In genomic region chr4:119228406-119228805, GRCh38 we compare ENCODE assay signal across 26 cellular contexts.
"Had no signal": no experiment of that assay in that cellular context is flagged by ENCODE, and none has a peak within 500 bp of the region (broad histone marks: within the 10 kb centered on the region; RNA-seq: fewer than 3 reads in every experiment).

No MANE protein-coding gene starts in this region.

- H3K4me3 Mint-ChIP-seq: activated naive CD8-positive, alpha-beta T cell treated with anti-CD3 and anti-CD28 coated beads, Interleukin-2, amount 10 ng/mL, durations not matched to agents 7 days and 5 days; central memory CD8-positive, alpha-beta T cell; immature natural killer cell; mesothelial cell of epicardium; naive B cell; nephron progenitor cell; stimulated activated naive CD8-positive, alpha-beta T cell treated with anti-CD3 and anti-CD28 coated beads, Interleukin-15, Interleukin-2, amounts not matched to agents 100 ng/mL and 50 ng/mL, for 24 hours; T-helper 1 cell treated with Interleukin-12 subunit alpha and Interleukin-12 subunit beta and Interleukin-4 antibody, amounts not matched to agents 30 μg/mL and 1 μg/mL, for 36 hours had no signal

- ATAC-seq: right lobe of liver had no signal

- H3K9me3 Mint-ChIP-seq: activated naive CD8-positive, alpha-beta T cell treated with anti-CD3 and anti-CD28 coated beads, Interleukin-2, amount 10 ng/mL, durations not matched to agents 7 days and 5 days; central memory CD8-positive, alpha-beta T cell; immature natural killer cell; T-helper 1 cell treated with Interleukin-12 subunit alpha and Interleukin-12 subunit beta and Interleukin-4 antibody, amounts not matched to agents 30 μg/mL and 1 μg/mL, for 36 hours had no signal

- DNase-seq: activated CD4-positive, CD25-positive, alpha-beta regulatory T cell treated with anti-CD3 and anti-CD28 coated beads, Interleukin-2, amount 50 U/mL, for 72 hours; activated CD8-positive, alpha-beta memory T cell treated with anti-CD3 and anti-CD28 coated beads, Interleukin-2, amount 50 U/mL, for 48 hours; activated effector memory CD4-positive, alpha-beta T cell treated with Interleukin-2 at 50 U/mL for 16 hours; activated naive CD4-positive, alpha-beta T cell treated with Interleukin-2 at 50 U/mL for 16 hours; activated naive CD8-positive, alpha-beta T cell treated with anti-CD3 and anti-CD28 coated beads, Interleukin-2, amount 10 ng/mL, durations not matched to agents 7 days and 5 days; colonic mucosa; effector CD8-positive, alpha-beta T cell; head of caudate nucleus; hypothalamus; immature natural killer cell; kidney; left colon; mammary epithelial cell; naive B cell; nephron progenitor cell; right lobe of liver; stimulated activated CD4-positive, alpha-beta T cell treated with anti-CD3 and anti-CD28 coated beads, Interleukin-4, amount 100 ng/mL, for 1 hour; substantia nigra; SW 1271; T-helper 9 cell; thyroid gland; upper lobe of left lung had no signal

- H3K27me3 Mint-ChIP-seq: activated naive CD8-positive, alpha-beta T cell treated with anti-CD3 and anti-CD28 coated beads, Interleukin-2, amount 10 ng/mL, durations not matched to agents 7 days and 5 days; central memory CD8-positive, alpha-beta T cell; naive B cell; stimulated activated naive CD8-positive, alpha-beta T cell treated with anti-CD3 and anti-CD28 coated beads, Interleukin-15, Interleukin-2, amounts not matched to agents 100 ng/mL and 50 ng/mL, for 24 hours had no signal

- H3K27ac Mint-ChIP-seq: activated naive CD8-positive, alpha-beta T cell treated with anti-CD3 and anti-CD28 coated beads, Interleukin-2, amount 10 ng/mL, durations not matched to agents 7 days and 5 days; immature natural killer cell; mesothelial cell of epicardium; naive B cell; nephron progenitor cell; stimulated activated naive CD8-positive, alpha-beta T cell treated with anti-CD3 and anti-CD28 coated beads, Interleukin-15, Interleukin-2, amounts not matched to agents 100 ng/mL and 50 ng/mL, for 24 hours; T-helper 1 cell treated with Interleukin-12 subunit alpha and Interleukin-12 subunit beta and Interleukin-4 antibody, amounts not matched to agents 30 μg/mL and 1 μg/mL, for 36 hours had no signal
